ENCODE assay signal across 8 cellular contexts in genomic region chr5:177194278-177194677, GRCh38.
DNase-seq lines count a peak whose midpoint lies in the region; ATAC-seq and TF ChIP-seq lines count a peak whose summit lies in the region.

No MANE protein-coding gene starts in this region.

- DNase-seq in GM04504 (ENCODE audit: low read depth) = peak; percentile 94
- peak; percentile 72 for DNase-seq in RWPE2 (ENCODE audit: low spot score)
- DNase-seq in fibroblast of the conjunctiva (ENCODE audit: low read depth) = peak; percentile 33
- no peak for DNase-seq in psoas muscle
- DNase-seq in NCI-H2171 treated with DMSO at 0.1 percent for 48 hours (lab: John Stamatoyannopoulos, UW) = no peak
- no peak for DNase-seq in DMS153 (lab: John Stamatoyannopoulos, UW)
- no peak for DNase-seq in H7

- peak overlapping the region; percentile 63 for H3K27ac ChIP-seq in RWPE2 (ENCODE audit: poor library complexity, severe bottlenecking)
- H3K27ac ChIP-seq in psoas muscle = no peak overlapping the region

- no peak for TF ChIP-seq CTCF in RWPE2 (IDR thresholded peaks at IDR 0.05; ENCODE audit: poor library complexity, severe bottlenecking)
- no peak for TF ChIP-seq CTCF in psoas muscle (IDR thresholded peaks at IDR 0.05)

- peak; percentile 99 for ATAC-seq in RWPE2 (ENCODE audit: low read depth)
- ATAC-seq in psoas muscle = peak in 3 of 4 donors; percentile 56 to 70 (median 70)
- no peak for ATAC-seq in GM21737 (IDR thresholded peaks at IDR 0.05; ENCODE audit: unreplicated experiment)

- H3K36me3 ChIP-seq in RWPE2 (ENCODE audit: low read depth) = peaks cover 67% of the 10 kb centered on the region
- H3K36me3 ChIP-seq in psoas muscle (ENCODE audit: insufficient read depth in 1 of 2, low read depth in 1 of 2) = peaks cover 0 to 70% of the 10 kb centered on the region in 2 donors
- H3K36me3 ChIP-seq in H7 (replicated peaks; ENCODE audit: control insufficient read depth, insufficient read depth, low read length) = peaks cover 9% of the 10 kb centered on the region

- intact Hi-C loops in psoas muscle (cut with DNase I) = no loop called here

- 47 to 58% (median 48%) methylated on average over 3 of the region's 3 CpGs for WGBS in psoas muscle, 3 donors

- H3K4me3 ChIP-seq in RWPE2 (ENCODE audit: severe bottlenecking) = no peak overlapping the region
- no peak overlapping the region for H3K4me3 ChIP-seq in psoas muscle
- H3K4me3 ChIP-seq in H7 (ENCODE audit: insufficient read depth, low read depth, low read length) = no peak overlapping the region

- no peaks in the 10 kb centered on the region for H3K9me3 ChIP-seq in RWPE2 (ENCODE audit: severe bottlenecking)
- H3K9me3 ChIP-seq in psoas muscle = no peaks in the 10 kb centered on the region

- H3K27me3 ChIP-seq in RWPE2 (ENCODE audit: insufficient read depth, poor library complexity, severe bottlenecking) (no peaks in the 10 kb centered on the region), psoas muscle (ENCODE audit: insufficient read depth in 3 of 3, low read length in 2 of 3) (no peaks in the 10 kb centered on the region), H7 (ENCODE audit: control insufficient read depth, insufficient read depth, low read length) (no peaks in the 10 kb centered on the region)

- H3K4me1 ChIP-seq in RWPE2 (ENCODE audit: insufficient read depth, poor library complexity, severe bottlenecking) = peaks cover 15% of the 10 kb centered on the region
- H3K4me1 ChIP-seq in psoas muscle = no peaks in the 10 kb centered on the region

Comparison
In these comparisons a context has a peak if more than half of its experiments do, and no peak if none do; other contexts are left out.
1. DNase-seq: peak in GM04504 (single experiment), RWPE2 (single experiment) and fibroblast of the conjunctiva (single experiment); none in psoas muscle (0 of 2), NCI-H2171 treated with DMSO at 0.1 percent for 48 hours (single experiment), DMS153 (single experiment) and H7 (single experiment).